10 cellular contexts compared by ENCODE assay signal in genomic region chr2:201880620-201881381, GRCh38.
DNase-seq lines count a peak whose midpoint lies in the region; ATAC-seq and TF ChIP-seq lines count a peak whose summit lies in the region.
"Had no signal": no experiment of that assay in that cellular context is flagged by ENCODE, and none has a peak within 500 bp of the region (broad histone marks: within the 10 kb centered on the region; RNA-seq: fewer than 3 reads in every experiment).

No MANE protein-coding gene starts in this region.

- TF ChIP-seq EP300 in sigmoid colon (IDR thresholded peaks at IDR 0.05): no peak

- H3K4me1 Mint-ChIP-seq in activated T-helper 2 cell treated with anti-CD3 and anti-CD28 coated beads, Interferon-gamma antibody, Interleukin-2, Interleukin-4, amounts not matched to agents 10 μg/mL and 5 μg/mL and 100 μg/mL, durations not matched to agents 14 hours and 24 hours and 36 hours (ENCODE audit: low read depth): peaks cover 6% of the 10 kb centered on the region

- no peak for TF ChIP-seq CTCF in BJ (IDR thresholded peaks at IDR 0.05; ENCODE audit: insufficient read depth, low read depth, low read length)
- TF ChIP-seq CTCF in sigmoid colon (IDR thresholded peaks at IDR 0.05): no peak

- peak; percentile 49 for ATAC-seq in GM19467 (IDR thresholded peaks at IDR 0.05; ENCODE audit: unreplicated experiment)
- ATAC-seq: CD8-positive, alpha-beta T cell had no signal

- POLR2A ChIA-PET in BJ (lab: Charles Lee): no interaction called here

- CTCF ChIA-PET in BJ (lab: Yijun Ruan, JAX): interaction anchor here (0.6 to 2.6 kb wide), 6 partner anchors 10 to 289 kb away, joined by 3 to 15 read pairs (median 3); no protein-coding TSS in a partner anchor

- H3K9me3 Mint-ChIP-seq in activated T-helper 2 cell treated with anti-CD3 and anti-CD28 coated beads, Interferon-gamma antibody, Interleukin-2, Interleukin-4, amounts not matched to agents 10 μg/mL and 5 μg/mL and 100 μg/mL, durations not matched to agents 14 hours and 24 hours and 36 hours: no peaks in the 10 kb centered on the region
- H3K9me3 Mint-ChIP-seq: CD8-positive, alpha-beta T cell had no signal

- no peak overlapping the region for H3K27ac ChIP-seq in sigmoid colon

- H3K36me3 Mint-ChIP-seq in activated T-helper 2 cell treated with anti-CD3 and anti-CD28 coated beads, Interferon-gamma antibody, Interleukin-2, Interleukin-4, amounts not matched to agents 10 μg/mL and 5 μg/mL and 100 μg/mL, durations not matched to agents 14 hours and 24 hours and 36 hours (ENCODE audit: low read depth): no peaks in the 10 kb centered on the region
- H3K36me3 Mint-ChIP-seq: CD8-positive, alpha-beta T cell had no signal

- no peak overlapping the region for H3K27ac Mint-ChIP-seq in activated T-helper 2 cell treated with anti-CD3 and anti-CD28 coated beads, Interferon-gamma antibody, Interleukin-2, Interleukin-4, amounts not matched to agents 10 μg/mL and 5 μg/mL and 100 μg/mL, durations not matched to agents 14 hours and 24 hours and 36 hours
- H3K27ac Mint-ChIP-seq: CD8-positive, alpha-beta T cell had no signal

- WGBS in sigmoid colon, 2 donors: 58 to 75% methylated on average over 10 of the region's 10 CpGs

- H3K9me3 ChIP-seq in sigmoid colon: no peaks in the 10 kb centered on the region

- no peaks in the 10 kb centered on the region for H3K27me3 ChIP-seq in BJ (ENCODE audit: control insufficient read depth, insufficient read depth, low read length)
- H3K27me3 ChIP-seq in sigmoid colon: no peaks in the 10 kb centered on the region

- H3K4me1 ChIP-seq in sigmoid colon: peaks cover 0 to 17% (median 11%) of the 10 kb centered on the region in 4 donors

- no peak overlapping the region for H3K4me3 Mint-ChIP-seq in activated T-helper 2 cell treated with anti-CD3 and anti-CD28 coated beads, Interferon-gamma antibody, Interleukin-2, Interleukin-4, amounts not matched to agents 10 μg/mL and 5 μg/mL and 100 μg/mL, durations not matched to agents 14 hours and 24 hours and 36 hours (ENCODE audit: low read depth)
- H3K4me3 Mint-ChIP-seq: CD8-positive, alpha-beta T cell had no signal

- H3K36me3 ChIP-seq in BJ (ENCODE audit: control insufficient read depth, insufficient read depth, low read length): no peaks in the 10 kb centered on the region
- no peaks in the 10 kb centered on the region for H3K36me3 ChIP-seq in sigmoid colon

- DNase-seq in BJ (ENCODE audit: low read depth) (peak; percentile 62), NCI-H69 (lab: John Stamatoyannopoulos, UW) (peak; percentile 9), hepatic stellate cell (ENCODE audit: low spot score) (peak; percentile 42), sigmoid colon (no peak), NCI-H345 treated with DMSO at 0.1 percent for 48 hours (lab: John Stamatoyannopoulos, UW; ENCODE audit: unreplicated experiment) (no peak)
- no peak for DNase-seq in activated T-helper 2 cell treated with anti-CD3 and anti-CD28 coated beads, Interferon-gamma antibody, Interleukin-2, Interleukin-4, amounts not matched to agents 10 μg/mL and 5 μg/mL and 100 μg/mL, durations not matched to agents 14 hours and 24 hours and 36 hours (ENCODE audit: low spot score)
- no peak for DNase-seq in stimulated activated CD4-positive, alpha-beta T cell treated with anti-CD3 and anti-CD28 coated beads, Interleukin-1b, Interleukin-23, amount 100 ng/mL, for 48 hours
- DNase-seq: CD8-positive, alpha-beta T cell; GOT3 had no signal

- TF ChIP-seq POLR2A in sigmoid colon (IDR thresholded peaks at IDR 0.05): no peak

- H3K27me3 Mint-ChIP-seq in activated T-helper 2 cell treated with anti-CD3 and anti-CD28 coated beads, Interferon-gamma antibody, Interleukin-2, Interleukin-4, amounts not matched to agents 10 μg/mL and 5 μg/mL and 100 μg/mL, durations not matched to agents 14 hours and 24 hours and 36 hours (ENCODE audit: low read depth): peaks cover 61% of the 10 kb centered on the region

- intact Hi-C loops in activated T-helper 2 cell treated with anti-CD3 and anti-CD28 coated beads, Interferon-gamma antibody, Interleukin-2, Interleukin-4, amounts not matched to agents 10 μg/mL and 5 μg/mL and 100 μg/mL, durations not matched to agents 14 hours and 24 hours and 36 hours (cut with micrococcal nuclease): no loop called here
- intact Hi-C loops in sigmoid colon (cut with DNase I): no loop called here

- H3K4me3 ChIP-seq in BJ (ENCODE audit: low read depth, low read length): no peak overlapping the region
- H3K4me3 ChIP-seq in sigmoid colon: no peak overlapping the region

Comparison
In these comparisons a context has a peak if more than half of its experiments do, and no peak if none do; other contexts are left out.
1. DNase-seq: peak in BJ (single experiment), NCI-H69 (single experiment) and hepatic stellate cell (single experiment); none in activated T-helper 2 cell treated with anti-CD3 and anti-CD28 coated beads, Interferon-gamma antibody, Interleukin-2, Interleukin-4, amounts not matched to agents 10 μg/mL and 5 μg/mL and 100 μg/mL, durations not matched to agents 14 hours and 24 hours and 36 hours (single experiment), stimulated activated CD4-positive, alpha-beta T cell treated with anti-CD3 and anti-CD28 coated beads, Interleukin-1b, Interleukin-23, amount 100 ng/mL, for 48 hours (single experiment), sigmoid colon (single experiment) and NCI-H345 treated with DMSO at 0.1 percent for 48 hours (single experiment).